8 cellular contexts compared by ENCODE assay signal in the genomic region with DNA sequence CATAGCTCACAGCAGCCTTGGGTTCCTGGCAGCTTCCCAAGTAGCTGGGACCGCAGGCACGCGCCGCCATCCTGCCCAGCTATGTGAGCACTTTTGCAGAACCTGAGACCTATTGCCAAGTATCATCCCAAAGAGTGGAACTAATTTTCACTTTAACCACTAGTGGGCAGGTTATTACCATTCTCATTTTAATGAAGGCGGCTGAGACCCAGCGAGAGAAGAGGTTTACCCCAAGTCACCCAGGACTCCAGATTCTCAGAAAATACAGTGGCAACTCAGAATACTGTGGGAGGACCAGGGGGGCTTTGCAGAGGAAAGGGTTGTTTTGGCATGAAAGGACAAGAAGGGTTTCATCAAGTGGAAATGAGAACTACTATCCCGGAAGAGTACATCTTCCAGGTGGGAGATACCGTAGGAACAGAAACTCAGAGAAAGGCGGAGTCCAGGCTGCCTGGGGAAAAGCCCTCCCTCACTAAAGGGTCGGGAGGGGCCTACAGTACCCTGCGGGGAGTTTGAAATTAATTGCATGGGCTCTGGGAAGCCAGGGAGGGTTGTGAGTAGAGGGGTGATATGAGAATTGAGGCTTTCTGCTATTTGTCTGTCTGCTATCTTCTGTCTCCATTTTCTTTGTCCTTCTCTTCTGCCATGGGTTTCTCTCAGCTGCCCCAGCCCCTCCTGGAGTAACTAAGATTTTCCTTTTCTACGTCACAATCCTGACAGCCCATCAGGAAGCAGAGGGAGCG. TPM values are rescaled to one million over a fixed set of nuclear protein-coding genes. Genes with fewer than 3 reads are reported as not detected.
DNase-seq lines count a peak whose midpoint lies in the region; ATAC-seq and TF ChIP-seq lines count a peak whose summit lies in the region.

No MANE protein-coding gene starts in this region.

- peak; percentile 90 for TF ChIP-seq CTCF in OCI-LY3 (IDR thresholded peaks at IDR 0.05; ENCODE audit: low read depth, low read length)

- peaks cover 55% of the 10 kb centered on the region for H3K4me1 ChIP-seq in OCI-LY3 (ENCODE audit: low read length)

- ATAC-seq in Right ventricle myocardium superior (ENCODE audit: poor library complexity) (peak; percentile 67), GM19023 (IDR thresholded peaks at IDR 0.05; ENCODE audit: unreplicated experiment) (no peak), GM18870 (IDR thresholded peaks at IDR 0.05; ENCODE audit: unreplicated experiment) (no peak)

- DNase-seq in GM03348 (ENCODE audit: low spot score) (peak; percentile 88), Kasumi-1 (lab: John Stamatoyannopoulos, UW) (peak; percentile 94 to 96), Right ventricle myocardium superior (peak; percentile 80), posterior vena cava (ENCODE audit: low spot score) (peak; percentile 92)

- peaks cover 35% of the 10 kb centered on the region for H3K4me1 Mint-ChIP-seq in activated naive CD8-positive, alpha-beta T cell (ENCODE audit: low read depth)

- peak overlapping the region; percentile 82 for H3K4me3 Mint-ChIP-seq in activated naive CD8-positive, alpha-beta T cell

- no peaks in the 10 kb centered on the region for H3K36me3 Mint-ChIP-seq in activated naive CD8-positive, alpha-beta T cell

- no peaks in the 10 kb centered on the region for H3K9me3 Mint-ChIP-seq in activated naive CD8-positive, alpha-beta T cell (ENCODE audit: low read depth)

- peak overlapping the region; percentile 67 for H3K4me3 ChIP-seq in OCI-LY3 (ENCODE audit: low read length)

- H3K27ac ChIP-seq in OCI-LY3 (ENCODE audit: low read length), result no peak overlapping the region

- no peaks in the 10 kb centered on the region for H3K27me3 Mint-ChIP-seq in activated naive CD8-positive, alpha-beta T cell

- peak overlapping the region; percentile 96 for H3K27ac Mint-ChIP-seq in activated naive CD8-positive, alpha-beta T cell

- no peaks in the 10 kb centered on the region for H4K20me1 ChIP-seq in OCI-LY3 (ENCODE audit: insufficient read depth, low read length)

- H3K36me3 ChIP-seq in OCI-LY3 (replicated peaks; ENCODE audit: low read depth, low read length), result no peaks in the 10 kb centered on the region

- H3K9ac ChIP-seq in OCI-LY3 (ENCODE audit: low read length), result peak overlapping the region; percentile 34

- H2AFZ ChIP-seq in OCI-LY3 (ENCODE audit: low read depth, low read length), result peak overlapping the region; percentile 62

- peak overlapping the region; percentile 88 for H3K4me2 ChIP-seq in OCI-LY3 (ENCODE audit: low read length)

- H3K9me3 ChIP-seq in OCI-LY3 (ENCODE audit: insufficient read depth, low read length), result no peaks in the 10 kb centered on the region

- no peaks in the 10 kb centered on the region; the same call in 1 of the 2 replicates for H3K27me3 ChIP-seq in OCI-LY3 (ENCODE audit: low read depth, low read length)

- no peaks in the 10 kb centered on the region for H3K79me2 ChIP-seq in OCI-LY3 (ENCODE audit: low read length)

- intact Hi-C loops in Right ventricle myocardium superior (cut with DNase I) (loop anchor here (10.0 kb wide), 1 partner anchor 49 kb away; the partner anchor contains the start of gene SLC25A44), posterior vena cava (cut with DNase I) (loop anchor here in 1 of 2 donors (5.0 kb wide), 1 partner anchor 76 kb away; no protein-coding TSS in a partner anchor)

RNA-seq across cellular contexts. Expression of gene SEMA4A, which starts 7.2 kb away (rescaled TPM):
- total RNA-seq in Right ventricle myocardium superior (1.4 TPM), posterior vena cava (1 to 10 TPM; 5.8 to 8.0 TPM)

RNA-seq across cellular contexts. Expression of gene LMNA, which starts 31.7 kb away (rescaled TPM):
- total RNA-seq in Right ventricle myocardium superior, result 270 TPM
- total RNA-seq in posterior vena cava, result 100 to 1,000 TPM; 500 to 599 TPM

RNA-seq across cellular contexts. Expression of gene SLC25A44, which starts 47.7 kb away (rescaled TPM):
- 15.8 TPM for total RNA-seq in Right ventricle myocardium superior
- total RNA-seq in posterior vena cava, result 10 to 100 TPM; 16.1 to 21.2 TPM
